Comparison of ENCODE assay signal across 1 cellular context in the genomic region with DNA sequence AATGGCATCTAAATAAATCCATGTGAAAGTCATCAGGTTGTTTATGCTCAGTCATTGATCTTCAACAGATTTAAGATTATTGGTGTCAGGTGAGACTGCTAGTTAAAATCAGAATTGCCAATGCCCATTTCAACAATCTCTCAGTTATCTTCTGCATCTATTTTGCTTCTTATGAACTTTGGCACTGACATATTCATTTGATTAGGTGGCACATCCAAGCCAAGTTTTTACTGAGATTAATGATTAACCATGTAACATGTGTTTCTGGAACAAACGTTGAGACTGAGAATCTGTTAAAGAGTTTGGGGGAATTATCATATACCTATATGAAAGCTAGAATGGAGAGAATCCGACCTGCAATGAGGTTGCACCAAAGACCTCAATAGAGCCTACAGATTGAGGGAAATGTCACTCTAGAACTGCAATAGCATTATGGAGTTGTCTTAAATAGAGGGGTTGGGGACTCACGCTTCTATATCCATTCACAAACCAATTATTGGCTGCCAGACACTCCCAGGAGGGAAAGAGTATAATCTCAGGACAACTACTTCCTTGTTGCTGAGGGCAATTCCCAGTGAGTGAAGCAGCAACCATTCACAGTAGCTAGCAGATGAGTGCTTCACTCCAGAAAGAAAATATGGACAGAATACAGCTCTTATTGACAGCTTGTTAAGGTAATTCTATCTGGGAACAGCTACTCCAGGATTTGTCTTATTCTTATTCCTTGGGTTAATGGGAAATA.
TF ChIP-seq lines count a peak whose summit lies in the region.

No MANE protein-coding gene starts in this region.

TF ChIP-seq in liver, 16 proteins besides CTCF, POLR2A, EP300 and RAD21 (continued from another document):
- TF ChIP-seq, protein P1, sequence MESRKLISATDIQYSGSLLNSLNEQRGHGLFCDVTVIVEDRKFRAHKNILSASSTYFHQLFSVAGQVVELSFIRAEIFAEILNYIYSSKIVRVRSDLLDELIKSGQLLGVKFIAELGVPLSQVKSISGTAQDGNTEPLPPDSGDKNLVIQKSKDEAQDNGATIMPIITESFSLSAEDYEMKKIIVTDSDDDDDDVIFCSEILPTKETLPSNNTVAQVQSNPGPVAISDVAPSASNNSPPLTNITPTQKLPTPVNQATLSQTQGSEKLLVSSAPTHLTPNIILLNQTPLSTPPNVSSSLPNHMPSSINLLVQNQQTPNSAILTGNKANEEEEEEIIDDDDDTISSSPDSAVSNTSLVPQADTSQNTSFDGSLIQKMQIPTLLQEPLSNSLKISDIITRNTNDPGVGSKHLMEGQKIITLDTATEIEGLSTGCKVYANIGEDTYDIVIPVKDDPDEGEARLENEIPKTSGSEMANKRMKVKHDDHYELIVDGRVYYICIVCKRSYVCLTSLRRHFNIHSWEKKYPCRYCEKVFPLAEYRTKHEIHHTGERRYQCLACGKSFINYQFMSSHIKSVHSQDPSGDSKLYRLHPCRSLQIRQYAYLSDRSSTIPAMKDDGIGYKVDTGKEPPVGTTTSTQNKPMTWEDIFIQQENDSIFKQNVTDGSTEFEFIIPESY (IDR thresholded peaks at IDR 0.05), result no peak
- TF ChIP-seq GABPA (IDR thresholded peaks at IDR 0.05 in 1 of 2, conservative IDR thresholded peaks at IDR 0.05 in 1 of 2) (no peak), SP1 (IDR thresholded peaks at IDR 0.05) (peak; percentile 16)
- TF ChIP-seq, protein P2, sequence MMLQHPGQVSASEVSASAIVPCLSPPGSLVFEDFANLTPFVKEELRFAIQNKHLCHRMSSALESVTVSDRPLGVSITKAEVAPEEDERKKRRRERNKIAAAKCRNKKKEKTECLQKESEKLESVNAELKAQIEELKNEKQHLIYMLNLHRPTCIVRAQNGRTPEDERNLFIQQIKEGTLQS (IDR thresholded peaks at IDR 0.05), result no peak
